ENCODE assay signal across 8 cellular contexts in genomic region chr14:94175403-94176146, GRCh38. TPM values are rescaled to one million over a fixed set of nuclear protein-coding genes. Genes with fewer than 3 reads are reported as not detected.
DNase-seq lines count a peak whose midpoint lies in the region; ATAC-seq and TF ChIP-seq lines count a peak whose summit lies in the region.

No MANE protein-coding gene starts in this region.

- CTCF ChIA-PET in A673 (lab: Charles Lee) = no interaction called here

- intact Hi-C loops in gastrocnemius medialis (cut with DNase I; ENCODE audit: low total_unique reads) = loop anchor here (2.0 to 10.0 kb wide), 2 partner anchors 95 to 841 kb away; partner anchors contain the start of genes BTBD7, DDX24 and IFI27L1
- intact Hi-C loops in A673 (cut with micrococcal nuclease; ENCODE audit: unreplicated experiment) = loop anchor here (5.0 kb wide), 1 partner anchor 43 kb away; no protein-coding TSS in a partner anchor

- peak overlapping the region; percentile 95 for H3K27ac ChIP-seq in SJCRH30
- no peak overlapping the region for H3K27ac ChIP-seq in gastrocnemius medialis
- no peak overlapping the region for H3K27ac ChIP-seq in A673 (ENCODE audit: low read depth, low read length, poor library complexity, severe bottlenecking)

- in situ Hi-C loops in gastrocnemius medialis (cut with MboI; ENCODE audit: low sequenced_read_pairs in 4 of 4) = loop anchor here in 1 of 4 donors (25.0 kb wide), 1 partner anchor 513 kb away; no protein-coding TSS in a partner anchor

- no peak for TF ChIP-seq POLR2A in gastrocnemius medialis (IDR thresholded peaks at IDR 0.05)

- H3K4me1 ChIP-seq in SJCRH30 (peaks cover 37% of the 10 kb centered on the region), gastrocnemius medialis (peaks cover 13% of the 10 kb centered on the region in 2 donors), A673 (ENCODE audit: insufficient read depth, low read length, poor library complexity, severe bottlenecking) (peaks cover 5% of the 10 kb centered on the region)

- POLR2A ChIA-PET in A673 (lab: Charles Lee; ENCODE audit: low non-redundant PET) = no interaction called here

- TF ChIP-seq CTCF in fibroblast of the aortic adventitia (IDR thresholded peaks at IDR 0.05; ENCODE audit: insufficient read depth, low read length) (no peak), gastrocnemius medialis (IDR thresholded peaks at IDR 0.05 in 4 of 5, conservative IDR thresholded peaks at IDR 0.05 in 1 of 5) (no peak), A673 (conservative IDR thresholded peaks at IDR 0.05; ENCODE audit: low read depth, low read length) (no peak)

- no peak for ATAC-seq in gastrocnemius medialis
- ATAC-seq in HG03135 (IDR thresholded peaks at IDR 0.05; ENCODE audit: unreplicated experiment) = no peak
- no peak for ATAC-seq in GM19467 (IDR thresholded peaks at IDR 0.05; ENCODE audit: unreplicated experiment)

- no peaks in the 10 kb centered on the region for H3K27me3 ChIP-seq in SJCRH30
- peaks cover 24 to 36% (median 34%) of the 10 kb centered on the region in 3 donors for H3K27me3 ChIP-seq in gastrocnemius medialis
- peaks cover 60% of the 10 kb centered on the region for H3K27me3 ChIP-seq in A673 (replicated peaks; ENCODE audit: insufficient read depth, low read depth, low read length, poor library complexity)

- DNase-seq in NCI-H1092 treated with DMSO at 0.1 percent for 48 hours (lab: John Stamatoyannopoulos, UW) (peak; percentile 7), NCI-H1092 (lab: John Stamatoyannopoulos, UW) (no peak), SJCRH30 (peak; percentile 58 to 80), fibroblast of the aortic adventitia (ENCODE audit: low read depth) (no peak), gastrocnemius medialis (no peak), A673 (ENCODE audit: low spot score) (no peak)

- BruUV-seq in A673 (replicated peaks; lab: Mats Ljungman, UMichigan) = no TSS peak

- peak overlapping the region; percentile 98 for H3K4me3 ChIP-seq in SJCRH30
- peak overlapping the region; percentile 64 for H3K4me3 ChIP-seq in fibroblast of the aortic adventitia (ENCODE audit: low read depth, low read length)
- H3K4me3 ChIP-seq in gastrocnemius medialis = peak overlapping the region in 3 of 4 donors; percentile 59 to 69 (median 66)
- H3K4me3 ChIP-seq in A673 (ENCODE audit: low read depth, low read length, poor library complexity, severe bottlenecking) = no peak overlapping the region

- no peaks in the 10 kb centered on the region for H3K9me3 ChIP-seq in SJCRH30 (replicated peaks)
- H3K9me3 ChIP-seq in gastrocnemius medialis = no peaks in the 10 kb centered on the region
- no peaks in the 10 kb centered on the region for H3K9me3 ChIP-seq in A673 (ENCODE audit: low read depth, low read length, poor library complexity, severe bottlenecking)

- no peaks in the 10 kb centered on the region for H3K36me3 ChIP-seq in SJCRH30
- H3K36me3 ChIP-seq in gastrocnemius medialis = no peaks in the 10 kb centered on the region
- H3K36me3 ChIP-seq in A673 (ENCODE audit: insufficient read depth, low read length, poor library complexity, severe bottlenecking) = no peaks in the 10 kb centered on the region

RNA-seq across cellular contexts. Expression of gene PPP4R4, which starts 1.5 kb away (rescaled TPM):
- 35.5 and 47.1 TPM in 2 replicates for total RNA-seq in SJCRH30 (2014; rRNA removed; shearing (Covaris generic))
- 0.98 and 7.0 TPM in 2 replicates for total RNA-seq in fibroblast of the aortic adventitia (ENCODE audit: low replicate concordance)
- total RNA-seq in gastrocnemius medialis = under 1 TPM in 1 of 4 donors, not detected in 3; 0.13 TPM
- 0.88 and 1.2 TPM in 2 replicates for total RNA-seq in A673 (2021)

RNA-seq across cellular contexts. Expression of gene IFI27L2, which starts 46.2 kb away (rescaled TPM):
- total RNA-seq in SJCRH30 (2014; rRNA removed; shearing (Covaris generic)) = 24.2 and 24.4 TPM in 2 replicates
- total RNA-seq in fibroblast of the aortic adventitia (ENCODE audit: low replicate concordance) = 107 and 247 TPM in 2 replicates
- 1 to 10 TPM; 1.1 to 9.1 (median 3.3) TPM for total RNA-seq in gastrocnemius medialis
- 12.4 and 13.4 TPM in 2 replicates for total RNA-seq in A673 (2021)

Comparison
In these comparisons a context has a peak if more than half of its experiments do, and no peak if none do; other contexts are left out.
1. DNase-seq: peak in NCI-H1092 treated with DMSO at 0.1 percent for 48 hours (single experiment) and SJCRH30 (2 of 2); none in NCI-H1092 (single experiment), fibroblast of the aortic adventitia (single experiment), gastrocnemius medialis (0 of 2) and A673 (single experiment).